1 cellular context compared by ENCODE assay signal in the genomic region with DNA sequence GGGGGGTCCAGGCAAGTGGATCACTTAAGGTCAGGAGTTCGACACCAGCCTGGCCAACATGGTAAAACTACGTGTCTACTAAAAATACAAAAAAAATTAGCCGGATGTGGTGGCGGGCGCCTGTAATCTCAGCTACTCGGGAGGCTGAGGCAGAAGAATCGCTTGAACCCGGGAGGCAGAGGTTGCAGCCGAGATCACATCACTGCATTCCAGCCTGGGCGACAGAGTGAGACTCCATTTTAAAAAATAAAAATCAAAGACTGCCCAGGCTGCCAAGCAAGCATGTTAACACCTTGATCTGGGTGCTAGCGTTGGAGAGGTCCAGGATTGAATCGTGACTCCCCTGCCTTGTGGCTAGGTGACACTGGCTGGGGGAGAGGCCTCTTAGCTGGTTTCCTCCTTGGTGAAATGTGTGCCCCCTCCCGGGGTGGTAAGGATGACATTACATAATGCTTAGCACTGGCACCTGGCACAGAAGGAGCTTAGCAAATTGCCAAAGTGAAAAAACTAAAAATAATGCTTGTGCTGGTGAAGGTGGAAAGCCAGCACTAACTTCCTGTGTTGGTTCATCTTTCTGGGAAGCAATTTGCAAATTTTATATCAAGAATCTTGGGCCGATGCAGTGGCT.
TF ChIP-seq lines count a peak whose summit lies in the region.

No MANE protein-coding gene starts in this region.

TF ChIP-seq in IMR-90, 13 proteins besides CTCF, POLR2A, EP300 and RAD21:
- no peak for TF ChIP-seq CHD1 (IDR thresholded peaks at IDR 0.05; ENCODE audit: low read depth, low read length)
- TF ChIP-seq NFE2L2 (IDR thresholded peaks at IDR 0.05; ENCODE audit: low read depth, low read length) = no peak
- TF ChIP-seq MAZ (IDR thresholded peaks at IDR 0.05; ENCODE audit: borderline replicate concordance, low read depth, low read length) = no peak
- no peak for TF ChIP-seq USF2 (IDR thresholded peaks at IDR 0.05; ENCODE audit: low read depth, low read length)
- TF ChIP-seq RCOR1 (IDR thresholded peaks at IDR 0.05; ENCODE audit: insufficient replicate concordance, low read length) = no peak
TF ChIP-seq in IMR-90: peak in this region for 0.
